Comparison of ENCODE assay signal across 1 cellular context in the genomic region with DNA sequence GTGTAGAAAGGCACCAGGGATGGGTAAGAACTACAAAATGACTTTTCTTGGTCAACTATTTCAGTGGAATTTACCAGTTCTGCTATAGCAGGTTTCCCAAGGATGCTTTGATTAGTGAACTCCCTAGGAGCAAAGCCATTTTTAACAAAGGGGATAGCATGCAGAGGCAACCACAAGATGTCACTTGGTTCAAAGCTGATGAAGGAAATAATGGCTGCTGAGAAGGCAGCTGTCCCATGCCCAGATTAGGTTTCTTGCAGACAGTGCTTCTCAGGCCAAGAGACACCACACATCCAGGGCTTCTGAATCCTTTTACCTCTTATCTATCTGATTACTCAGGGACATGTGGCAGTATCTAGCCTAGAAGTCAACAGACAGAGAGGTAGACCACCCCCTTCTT.
TF ChIP-seq lines count a peak whose summit lies in the region.

No MANE protein-coding gene starts in this region.

TF ChIP-seq in HCT116, 20 proteins besides CTCF, POLR2A, EP300 and RAD21 (continued from another document):
- no peak for TF ChIP-seq EZH2phosphoT487 (IDR thresholded peaks at IDR 0.05; ENCODE audit: borderline replicate concordance)
- no peak for TF ChIP-seq ZFX (IDR thresholded peaks at IDR 0.05)
- no peak for TF ChIP-seq EZH2 (IDR thresholded peaks at IDR 0.05)
- no peak for TF ChIP-seq JUND (IDR thresholded peaks at IDR 0.05)
- no peak for TF ChIP-seq FOSL1 (IDR thresholded peaks at IDR 0.05; ENCODE audit: low read depth)
- no peak for TF ChIP-seq TCF7L2 (IDR thresholded peaks at IDR 0.05; ENCODE audit: borderline replicate concordance, extremely low read depth, insufficient read depth, insufficient read length)
- no peak for TF ChIP-seq SRF (IDR thresholded peaks at IDR 0.05; ENCODE audit: low read depth)
- no peak for TF ChIP-seq EGR1 (IDR thresholded peaks at IDR 0.05; ENCODE audit: low read depth)
- TF ChIP-seq YY1 (IDR thresholded peaks at IDR 0.05; ENCODE audit: extremely low read depth, insufficient replicate concordance, low read depth, low read length): no peak
- TF ChIP-seq POLR2AphosphoS5 (IDR thresholded peaks at IDR 0.05; ENCODE audit: low read depth, low read length): no peak
